8 cellular contexts compared by ENCODE assay signal in genomic region chr11:3949132-3949531, GRCh38.
DNase-seq lines count a peak whose midpoint lies in the region; ATAC-seq and TF ChIP-seq lines count a peak whose summit lies in the region.

No MANE protein-coding gene starts in this region.

- CTCF ChIA-PET in A673 (lab: Charles Lee): no interaction called here

- BruUV-seq in A673 (replicated peaks; lab: Mats Ljungman, UMichigan): no TSS peak

- H3K27ac Mint-ChIP-seq in central memory CD8-positive, alpha-beta T cell (ENCODE audit: low read depth): peak overlapping the region; percentile 92

- no peaks in the 10 kb centered on the region for H3K9me3 Mint-ChIP-seq in central memory CD8-positive, alpha-beta T cell

- intact Hi-C loops in A673 (cut with micrococcal nuclease; ENCODE audit: unreplicated experiment): no loop called here

- H3K36me3 Mint-ChIP-seq in central memory CD8-positive, alpha-beta T cell (ENCODE audit: insufficient read depth): peaks cover 5% of the 10 kb centered on the region

- H3K4me3 ChIP-seq in A673 (ENCODE audit: low read depth, low read length, poor library complexity, severe bottlenecking): no peak overlapping the region

- peak; percentile 75 for DNase-seq in KBM-7
- no peak for DNase-seq in central memory CD8-positive, alpha-beta T cell (ENCODE audit: low spot score in 2 of 2)
- DNase-seq in dedifferentiated amniotic fluid mesenchymal stem cell (ENCODE audit: extremely low spot score): no peak
- no peak for DNase-seq in A673 (ENCODE audit: low spot score)
- DNase-seq in C1 segment of cervical spinal cord (lab: John Stamatoyannopoulos, UW): no peak
- no peak for DNase-seq in NCI-H2171 (lab: John Stamatoyannopoulos, UW)

- H3K4me3 Mint-ChIP-seq in central memory CD8-positive, alpha-beta T cell: peak overlapping the region; percentile 58

- no peak overlapping the region for H3K27ac ChIP-seq in A673 (ENCODE audit: low read depth, low read length, poor library complexity, severe bottlenecking)

- in situ Hi-C loops in KBM-7 (cut with MboI; ENCODE audit: low pct_unique_long_range_greater_than_20kb, low sequenced_read_pairs): no loop called here

- peak; percentile 67 for ATAC-seq in GM18499 (IDR thresholded peaks at IDR 0.05; ENCODE audit: insufficient read depth, unreplicated experiment)
- ATAC-seq in GM21528 (IDR thresholded peaks at IDR 0.05; ENCODE audit: low FRiP score, unreplicated experiment): peak; percentile 87
- ATAC-seq in central memory CD8-positive, alpha-beta T cell (replicated peaks; ENCODE audit: extremely low read depth, poor library complexity, severe bottlenecking): peak; percentile 47

- TF ChIP-seq CTCF in A673 (conservative IDR thresholded peaks at IDR 0.05; ENCODE audit: low read depth, low read length): no peak

- H3K9me3 ChIP-seq in A673 (ENCODE audit: low read depth, low read length, poor library complexity, severe bottlenecking): no peaks in the 10 kb centered on the region

- POLR2A ChIA-PET in A673 (lab: Charles Lee; ENCODE audit: low non-redundant PET): no interaction called here

- no peaks in the 10 kb centered on the region for H3K27me3 ChIP-seq in A673 (replicated peaks; ENCODE audit: insufficient read depth, low read depth, low read length, poor library complexity)

- H3K36me3 ChIP-seq in A673 (ENCODE audit: insufficient read depth, low read length, poor library complexity, severe bottlenecking): no peaks in the 10 kb centered on the region

- H3K27me3 Mint-ChIP-seq in central memory CD8-positive, alpha-beta T cell: no peaks in the 10 kb centered on the region

- peaks cover 95% of the 10 kb centered on the region for H3K4me1 Mint-ChIP-seq in central memory CD8-positive, alpha-beta T cell

- H3K4me1 ChIP-seq in A673 (ENCODE audit: insufficient read depth, low read length, poor library complexity, severe bottlenecking): peaks cover 11% of the 10 kb centered on the region
